ENCODE assay signal across 16 cellular contexts in the genomic region with DNA sequence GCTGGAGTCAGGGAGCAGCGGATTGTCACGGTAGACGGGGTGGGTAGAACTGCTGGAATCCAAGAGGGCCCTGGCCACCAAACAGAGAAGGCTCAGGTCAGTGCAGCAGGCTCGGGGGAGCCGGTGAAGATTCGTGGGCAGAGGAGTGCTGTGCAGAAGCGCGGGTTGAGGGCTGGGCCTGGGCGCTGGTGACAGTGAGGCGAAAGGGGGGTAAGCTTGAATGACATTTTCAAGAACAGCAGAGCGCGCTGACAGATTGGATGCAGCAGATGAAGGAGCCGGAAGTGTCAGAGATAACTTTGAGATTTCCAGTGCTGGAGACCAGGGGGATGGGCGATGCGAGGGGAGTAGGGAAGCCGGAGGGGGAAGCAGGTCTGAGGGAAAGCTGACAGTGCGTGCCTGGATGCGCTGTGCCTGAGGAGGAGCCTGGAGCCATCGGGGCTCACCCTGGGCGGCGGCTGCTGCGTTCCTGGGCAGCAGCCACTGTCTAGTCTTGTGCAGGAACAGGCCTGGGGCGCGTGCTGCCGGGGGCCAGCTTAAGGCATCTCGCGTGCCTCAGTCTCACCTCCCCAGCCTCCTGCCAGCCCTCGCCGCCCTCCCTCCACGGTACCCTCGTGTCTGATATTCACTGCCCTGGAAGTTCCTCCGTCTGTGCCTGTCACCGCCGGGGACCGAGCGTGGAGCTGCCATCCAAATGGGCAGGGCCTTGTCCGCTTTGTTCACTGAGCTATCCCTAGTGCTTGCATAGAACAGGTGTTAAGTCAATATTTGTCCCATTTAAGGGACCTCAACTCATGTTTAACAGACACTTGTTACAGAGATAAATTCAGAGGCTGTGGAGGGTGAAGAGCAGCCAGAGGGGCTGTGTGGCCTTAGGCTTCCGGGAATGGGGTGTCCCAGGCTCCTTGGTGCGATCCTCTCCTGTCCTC. TPM values are rescaled to one million over a fixed set of nuclear protein-coding genes. Genes with fewer than 3 reads are reported as not detected.
DNase-seq lines count a peak whose midpoint lies in the region; ATAC-seq and TF ChIP-seq lines count a peak whose summit lies in the region.
"Had no signal": no experiment of that assay in that cellular context is flagged by ENCODE, and none has a peak within 500 bp of the region (broad histone marks: within the 10 kb centered on the region; RNA-seq: fewer than 3 reads in every experiment).

No MANE protein-coding gene starts in this region.

- no peaks in the 10 kb centered on the region for H3K9me3 Mint-ChIP-seq in CD4-positive, alpha-beta T cell
- H3K9me3 Mint-ChIP-seq: activated naive CD8-positive, alpha-beta T cell treated with anti-CD3 and anti-CD28 coated beads, Interleukin-2, amount 10 ng/mL, durations not matched to agents 7 days and 5 days; mesothelial cell of epicardium; type B pancreatic cell had no signal

- H3K27ac Mint-ChIP-seq in CD4-positive, alpha-beta T cell = no peak overlapping the region
- H3K27ac Mint-ChIP-seq: activated naive CD8-positive, alpha-beta T cell treated with anti-CD3 and anti-CD28 coated beads, Interleukin-2, amount 10 ng/mL, durations not matched to agents 7 days and 5 days; type B pancreatic cell had no signal

- CTCF ChIA-PET in CD4-positive, alpha-beta T cell (lab: Charles Lee) = no interaction called here

- no peaks in the 10 kb centered on the region for H4K20me1 ChIP-seq in fibroblast of lung (ENCODE audit: control insufficient read depth, extremely low read depth, insufficient read depth, low read length)

- peaks cover 37% of the 10 kb centered on the region for H3K27me3 ChIP-seq in CD4-positive, alpha-beta T cell (ENCODE audit: control insufficient read depth, insufficient read depth, low read length)
- H3K27me3 ChIP-seq in fibroblast of lung (ENCODE audit: control insufficient read depth, insufficient read depth, low read length) = peaks cover 3% of the 10 kb centered on the region

- H3K4me3 Mint-ChIP-seq in CD4-positive, alpha-beta T cell = peak overlapping the region; percentile 45
- H3K4me3 Mint-ChIP-seq: activated naive CD8-positive, alpha-beta T cell treated with anti-CD3 and anti-CD28 coated beads, Interleukin-2, amount 10 ng/mL, durations not matched to agents 7 days and 5 days; mesothelial cell of epicardium; type B pancreatic cell had no signal

- no peaks in the 10 kb centered on the region for H3K4me1 Mint-ChIP-seq in CD4-positive, alpha-beta T cell (ENCODE audit: low read depth)
- H3K4me1 Mint-ChIP-seq: activated naive CD8-positive, alpha-beta T cell treated with anti-CD3 and anti-CD28 coated beads, Interleukin-2, amount 10 ng/mL, durations not matched to agents 7 days and 5 days had no signal

- peaks cover 15% of the 10 kb centered on the region for H3K4me1 ChIP-seq in fibroblast of lung (ENCODE audit: control insufficient read depth, extremely low read depth, insufficient read depth, low read length)
- H3K4me1 ChIP-seq in mesodermal cell (ENCODE audit: control insufficient read depth, insufficient read depth, low read length, poor library complexity, severe bottlenecking) = peaks cover 16% of the 10 kb centered on the region

- no peak for ATAC-seq in CD4-positive, alpha-beta T cell (ENCODE audit: poor library complexity)
- no peak for ATAC-seq in GM18870 (IDR thresholded peaks at IDR 0.05; ENCODE audit: unreplicated experiment)
- no peak for ATAC-seq in sciatic nerve

- H3K36me3 ChIP-seq in fibroblast of lung (ENCODE audit: control insufficient read depth, insufficient read depth, low read length) = no peaks in the 10 kb centered on the region
- no peaks in the 10 kb centered on the region for H3K36me3 ChIP-seq in mesodermal cell (ENCODE audit: control insufficient read depth, insufficient read depth, low read length)

- 51 to 54% methylated on average over 36 to 38 of the region's 39 CpGs for WGBS in mesodermal cell (ENCODE audit: insufficient coverage in 2 of 2), 2 experiments

- peaks cover 65% of the 10 kb centered on the region for H3K27me3 Mint-ChIP-seq in CD4-positive, alpha-beta T cell

- no peak for TF ChIP-seq CTCF in CD4-positive, alpha-beta T cell (IDR thresholded peaks at IDR 0.05)
- no peak for TF ChIP-seq CTCF in fibroblast of lung (conservative IDR thresholded peaks at IDR 0.05 in 1 of 2, IDR thresholded peaks at IDR 0.05 in 1 of 2; ENCODE audit: low read depth in 1 of 2, low read length in 2 of 2)

- POLR2A ChIA-PET in CD4-positive, alpha-beta T cell (lab: Charles Lee) = no interaction called here

- no peak overlapping the region for H3K4me3 ChIP-seq in fibroblast of lung (replicated peaks in 1 of 4; ENCODE audit: control extremely low read depth in 1 of 4, insufficient read depth in 1 of 4, low read depth in 3 of 4, low read length in 4 of 4)
- H3K4me3 ChIP-seq in mesodermal cell (ENCODE audit: extremely low read depth, insufficient read depth, low read length, poor library complexity, severe bottlenecking) = no peak overlapping the region

- H3K9me3 ChIP-seq in CD4-positive, alpha-beta T cell (ENCODE audit: control insufficient read depth, low read length) = no peaks in the 10 kb centered on the region
- H3K9me3 ChIP-seq in fibroblast of lung (ENCODE audit: control insufficient read depth, insufficient read depth, low read depth, low read length) (no peaks in the 10 kb centered on the region), mesodermal cell (ENCODE audit: control insufficient read depth, low read length) (no peaks in the 10 kb centered on the region)

- intact Hi-C loops in CD4-positive, alpha-beta T cell (cut with DNase I, micrococcal nuclease) = no loop called here
- intact Hi-C loops in sciatic nerve (cut with DNase I) = loop anchor here (10.0 kb wide), 1 partner anchor 598 kb away; no protein-coding TSS in a partner anchor

- H2AFZ ChIP-seq in fibroblast of lung (ENCODE audit: low read length) = peak overlapping the region; percentile 20

- H3K9ac ChIP-seq in fibroblast of lung (ENCODE audit: insufficient read depth, low read length) = peak overlapping the region; percentile 20

- DNase-seq in CD4-positive, alpha-beta T cell = no peak
- DNase-seq in NCI-H2029 treated with DMSO at 0.1 percent for 48 hours (lab: John Stamatoyannopoulos, UW) (peak; percentile 54), fibroblast of lung (ENCODE audit: low read depth in 2 of 2) (no peak), SIG-M5 treated with dmso at 0.1 percent for 504 hours (lab: John Stamatoyannopoulos, UW; ENCODE audit: unreplicated experiment) (no peak), sciatic nerve (ENCODE audit: low spot score) (no peak)
- DNase-seq in activated CD4-positive, alpha-beta T cell treated with anti-CD3 and anti-CD28 coated beads for 48 hours = no peak
- DNase-seq: activated CD4-positive, CD25-positive, alpha-beta regulatory T cell; erythroblast; GOT3; KBM-7; NCI-H187 treated with DMSO at 0.1 percent for 48 hours had no signal

- no peak overlapping the region for H3K27ac ChIP-seq in CD4-positive, alpha-beta T cell (ENCODE audit: low read depth, low read length)
- peak overlapping the region; percentile 54 for H3K27ac ChIP-seq in fibroblast of lung (ENCODE audit: insufficient read depth, low read length)
- H3K27ac ChIP-seq in mesodermal cell (ENCODE audit: low read depth, low read length, severe bottlenecking) = peak overlapping the region; percentile 41

- H3K36me3 Mint-ChIP-seq in CD4-positive, alpha-beta T cell (ENCODE audit: low read depth) = no peaks in the 10 kb centered on the region
- H3K36me3 Mint-ChIP-seq: activated naive CD8-positive, alpha-beta T cell treated with anti-CD3 and anti-CD28 coated beads, Interleukin-2, amount 10 ng/mL, durations not matched to agents 7 days and 5 days; mesothelial cell of epicardium; type B pancreatic cell had no signal

- H3K79me2 ChIP-seq in fibroblast of lung (ENCODE audit: control insufficient read depth, insufficient read depth, low read length) = no peaks in the 10 kb centered on the region

- no peak overlapping the region for H3K4me2 ChIP-seq in fibroblast of lung (ENCODE audit: extremely low read depth, insufficient read depth, low read length)

RNA-seq across cellular contexts. Expression of a gene that starts 5.2 kb away (rescaled TPM):
- not detected for total RNA-seq in CD4-positive, alpha-beta T cell
- total RNA-seq in fibroblast of lung = 0.17 and 0.77 TPM in 2 replicates
- 0.33 and 1.5 TPM in 2 replicates for polyA plus RNA-seq in fibroblast of lung
- 0.48 and 1.6 TPM in 2 replicates for polyA plus RNA-seq in fibroblast of lung (2012)
- 0.82 and 2.8 TPM in 2 replicates for polyA minus RNA-seq in fibroblast of lung (ENCODE audit: low replicate concordance)
- 0.88 TPM for polyA plus RNA-seq in mesodermal cell (2013, experiment 1 of 2)
- polyA plus RNA-seq in mesodermal cell (2013, experiment 2 of 2) = 0.61 TPM
- total RNA-seq in sciatic nerve = 0.27 TPM
- total RNA-seq: activated naive CD8-positive, alpha-beta T cell treated with anti-CD3 and anti-CD28 coated beads, Interleukin-2, amount 10 ng/mL, durations not matched to agents 7 days and 5 days had no signal
